29 cellular contexts compared by ENCODE assay signal in genomic region chr3:45771166-45771775, GRCh38. TPM values are rescaled to one million over a fixed set of nuclear protein-coding genes. Genes with fewer than 3 reads are reported as not detected.
"Had no signal": no experiment of that assay in that cellular context is flagged by ENCODE, and none has a peak within 500 bp of the region (broad histone marks: within the 10 kb centered on the region; RNA-seq: fewer than 3 reads in every experiment).

No MANE protein-coding gene starts in this region.

- H3K36me3 ChIP-seq: ascending aorta, cardiac muscle cell, SJSA1 had no signal

- H3K27ac Mint-ChIP-seq: activated CD8-positive, alpha-beta T cell treated with anti-CD3 and anti-CD28 coated beads for 36 hours; activated naive CD8-positive, alpha-beta T cell treated with anti-CD3 and anti-CD28 coated beads for 36 hours; activated T-cell treated with anti-CD3 and anti-CD28 coated beads, Interleukin-2, amount 50 U/mL, for 72 hours; activated T-helper 17 cell treated with anti-CD3 and anti-CD28 coated beads, Interleukin-2, amount 50 U/mL, for 72 hours; T-helper 1 cell treated with Interleukin-12 subunit alpha and Interleukin-12 subunit beta and Interleukin-4 antibody, amounts not matched to agents 30 μg/mL and 1 μg/mL, for 36 hours; T-helper 2 cell treated with Interferon-gamma antibody and Interleukin-4, amounts not matched to agents 5 μg/mL and 100 μg/mL, for 36 hours had no signal

- H3K27me3 ChIP-seq: ascending aorta, cardiac muscle cell, SJSA1 had no signal

- DNase-seq: activated CD4-positive, alpha-beta T cell treated with anti-CD3 and anti-CD28 coated beads, Interleukin-2, amount 10 ng/mL, durations not matched to agents 24 days and 14 days; activated CD4-positive, alpha-beta T cell treated with anti-CD3 and anti-CD28 coated beads, Interleukin-2, amount 50 U/mL, for 4 hours; activated CD8-positive, alpha-beta T cell treated with anti-CD3 and anti-CD28 coated beads for 36 hours; activated effector memory CD4-positive, alpha-beta T cell treated with anti-CD3 and anti-CD28 coated beads, Interleukin-2, amount 50 U/mL, for 16 hours; activated naive CD4-positive, alpha-beta T cell; activated naive CD4-positive, alpha-beta T cell treated with anti-CD3 and anti-CD28 coated beads, Interleukin-2, amount 50 U/mL, for 16 hours; activated naive CD8-positive, alpha-beta T cell treated with anti-CD3 and anti-CD28 coated beads for 36 hours; activated T-cell treated with anti-CD3 and anti-CD28 coated beads, Interleukin-2, amount 50 U/mL, for 1 hour; activated T-cell treated with anti-CD3 and anti-CD28 coated beads, Interleukin-2, amount 50 U/mL, for 72 hours; amniotic stem cell; Karpas-422; KBM-7; NCI-H1048; NCI-H1436 treated with DMSO at 0.1 percent for 48 hours; NCI-H1694 treated with DMSO at 0.1 percent for 48 hours; NCI-H2029; NCI-H345; NCI-H524 treated with DMSO at 0.1 percent for 48 hours; SHP77; SK-N-SH had no signal

- H3K4me3 Mint-ChIP-seq: activated CD4-positive, alpha-beta T cell treated with anti-CD3 and anti-CD28 coated beads, Interleukin-2, amount 10 ng/mL, durations not matched to agents 24 days and 14 days; activated CD8-positive, alpha-beta T cell treated with anti-CD3 and anti-CD28 coated beads for 36 hours; activated naive CD8-positive, alpha-beta T cell treated with anti-CD3 and anti-CD28 coated beads for 36 hours; activated T-cell treated with anti-CD3 and anti-CD28 coated beads, Interleukin-2, amount 50 U/mL, for 72 hours; activated T-helper 17 cell treated with anti-CD3 and anti-CD28 coated beads, Interleukin-2, amount 50 U/mL, for 72 hours; T-helper 1 cell treated with Interleukin-12 subunit alpha and Interleukin-12 subunit beta and Interleukin-4 antibody, amounts not matched to agents 30 μg/mL and 1 μg/mL, for 36 hours; T-helper 2 cell treated with Interferon-gamma antibody and Interleukin-4, amounts not matched to agents 5 μg/mL and 100 μg/mL, for 36 hours had no signal

- H3K27ac ChIP-seq: ascending aorta, cardiac muscle cell, SJSA1 had no signal

- H3K4me3 ChIP-seq: ascending aorta, cardiac muscle cell, SJSA1 had no signal

- H3K4me1 ChIP-seq: ascending aorta had no signal

- H3K9me3 ChIP-seq: ascending aorta, SJSA1, SK-N-SH had no signal

RNA-seq across cellular contexts. Expression of gene SLC6A20, which starts 25.1 kb away (rescaled TPM):
- total RNA-seq: activated CD4-positive, alpha-beta T cell treated with anti-CD3 and anti-CD28 coated beads, Interleukin-2, amount 10 ng/mL, durations not matched to agents 24 days and 14 days; activated CD8-positive, alpha-beta T cell treated with anti-CD3 and anti-CD28 coated beads for 36 hours; activated naive CD8-positive, alpha-beta T cell treated with anti-CD3 and anti-CD28 coated beads for 36 hours; activated T-cell treated with anti-CD3 and anti-CD28 coated beads, Interleukin-2, amount 50 U/mL, for 72 hours; activated T-helper 17 cell treated with anti-CD3 and anti-CD28 coated beads, Interleukin-2, amount 50 U/mL, for 72 hours; ascending aorta; MCF 10A; NCI-H460; RPMI7951 had no signal
